ENCODE assay signal across 1 cellular context in the genomic region with DNA sequence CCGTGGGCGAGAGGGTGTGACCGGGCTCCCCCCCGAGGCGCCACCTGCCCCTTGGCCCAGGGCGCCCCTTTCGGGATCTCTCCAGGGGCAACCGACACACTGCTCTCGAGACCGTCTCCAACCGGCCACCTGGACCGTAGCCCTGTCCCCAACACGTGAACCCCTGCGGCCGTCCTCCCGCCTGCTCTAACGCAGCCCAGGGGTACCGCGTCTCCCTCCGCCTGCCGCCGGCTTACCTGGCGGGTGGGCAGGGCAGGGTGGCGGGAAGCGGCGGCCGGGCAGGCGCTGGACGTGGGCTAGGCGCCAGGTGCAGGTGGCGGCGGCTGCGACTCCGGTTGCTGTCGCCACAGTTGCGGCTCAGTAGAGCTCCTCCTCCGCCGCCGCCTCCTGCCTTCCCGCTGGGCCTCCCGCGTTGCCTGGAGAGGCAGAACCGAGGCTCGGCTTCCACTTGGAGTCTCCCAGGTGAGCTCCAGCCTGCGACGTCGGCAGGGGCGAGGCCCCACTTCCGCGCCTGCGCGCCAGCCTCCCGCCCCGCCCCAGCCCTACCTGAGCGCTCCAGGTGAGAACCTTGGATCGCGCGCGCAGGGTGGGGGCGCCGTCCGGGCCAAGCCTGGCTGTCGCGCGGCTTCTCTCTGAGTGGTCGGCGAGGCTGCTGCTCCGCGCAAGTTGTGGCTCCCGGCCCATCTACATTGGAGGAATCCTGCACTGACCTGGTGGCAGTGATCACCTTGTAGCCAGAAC.
TF ChIP-seq lines count a peak whose summit lies in the region.

A gene (minus strand): TSS at position 469 of the 741 bp plus-strand sequence. CDS start 23,547 bp downstream, outside the sequence.

TF ChIP-seq in WTC11, 78 proteins besides CTCF, POLR2A, EP300 and RAD21 (continued from another document):
- TF ChIP-seq TCF7 (CRISPR knock-in tag; IDR thresholded peaks at IDR 0.05; ENCODE audit: low read depth) = 0 out of 2 replicates have a peak, but pooled peaks have one; percentile 88
- TF ChIP-seq, protein P1, sequence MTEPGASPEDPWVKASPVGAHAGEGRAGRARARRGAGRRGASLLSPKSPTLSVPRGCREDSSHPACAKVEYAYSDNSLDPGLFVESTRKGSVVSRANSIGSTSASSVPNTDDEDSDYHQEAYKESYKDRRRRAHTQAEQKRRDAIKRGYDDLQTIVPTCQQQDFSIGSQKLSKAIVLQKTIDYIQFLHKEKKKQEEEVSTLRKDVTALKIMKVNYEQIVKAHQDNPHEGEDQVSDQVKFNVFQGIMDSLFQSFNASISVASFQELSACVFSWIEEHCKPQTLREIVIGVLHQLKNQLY (CRISPR knock-in tag; IDR thresholded peaks at IDR 0.05) = peak; percentile 94
- TF ChIP-seq ZNF671 (CRISPR knock-in tag; IDR thresholded peaks at IDR 0.05) = no peak
- no peak for TF ChIP-seq CREM (CRISPR knock-in tag; IDR thresholded peaks at IDR 0.05)
- TF ChIP-seq, protein P2, sequence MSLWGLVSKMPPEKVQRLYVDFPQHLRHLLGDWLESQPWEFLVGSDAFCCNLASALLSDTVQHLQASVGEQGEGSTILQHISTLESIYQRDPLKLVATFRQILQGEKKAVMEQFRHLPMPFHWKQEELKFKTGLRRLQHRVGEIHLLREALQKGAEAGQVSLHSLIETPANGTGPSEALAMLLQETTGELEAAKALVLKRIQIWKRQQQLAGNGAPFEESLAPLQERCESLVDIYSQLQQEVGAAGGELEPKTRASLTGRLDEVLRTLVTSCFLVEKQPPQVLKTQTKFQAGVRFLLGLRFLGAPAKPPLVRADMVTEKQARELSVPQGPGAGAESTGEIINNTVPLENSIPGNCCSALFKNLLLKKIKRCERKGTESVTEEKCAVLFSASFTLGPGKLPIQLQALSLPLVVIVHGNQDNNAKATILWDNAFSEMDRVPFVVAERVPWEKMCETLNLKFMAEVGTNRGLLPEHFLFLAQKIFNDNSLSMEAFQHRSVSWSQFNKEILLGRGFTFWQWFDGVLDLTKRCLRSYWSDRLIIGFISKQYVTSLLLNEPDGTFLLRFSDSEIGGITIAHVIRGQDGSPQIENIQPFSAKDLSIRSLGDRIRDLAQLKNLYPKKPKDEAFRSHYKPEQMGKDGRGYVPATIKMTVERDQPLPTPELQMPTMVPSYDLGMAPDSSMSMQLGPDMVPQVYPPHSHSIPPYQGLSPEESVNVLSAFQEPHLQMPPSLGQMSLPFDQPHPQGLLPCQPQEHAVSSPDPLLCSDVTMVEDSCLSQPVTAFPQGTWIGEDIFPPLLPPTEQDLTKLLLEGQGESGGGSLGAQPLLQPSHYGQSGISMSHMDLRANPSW (CRISPR knock-in tag; conservative IDR thresholded peaks at IDR 0.05; ENCODE audit: low read depth) = no peak
- TF ChIP-seq, protein P3, sequence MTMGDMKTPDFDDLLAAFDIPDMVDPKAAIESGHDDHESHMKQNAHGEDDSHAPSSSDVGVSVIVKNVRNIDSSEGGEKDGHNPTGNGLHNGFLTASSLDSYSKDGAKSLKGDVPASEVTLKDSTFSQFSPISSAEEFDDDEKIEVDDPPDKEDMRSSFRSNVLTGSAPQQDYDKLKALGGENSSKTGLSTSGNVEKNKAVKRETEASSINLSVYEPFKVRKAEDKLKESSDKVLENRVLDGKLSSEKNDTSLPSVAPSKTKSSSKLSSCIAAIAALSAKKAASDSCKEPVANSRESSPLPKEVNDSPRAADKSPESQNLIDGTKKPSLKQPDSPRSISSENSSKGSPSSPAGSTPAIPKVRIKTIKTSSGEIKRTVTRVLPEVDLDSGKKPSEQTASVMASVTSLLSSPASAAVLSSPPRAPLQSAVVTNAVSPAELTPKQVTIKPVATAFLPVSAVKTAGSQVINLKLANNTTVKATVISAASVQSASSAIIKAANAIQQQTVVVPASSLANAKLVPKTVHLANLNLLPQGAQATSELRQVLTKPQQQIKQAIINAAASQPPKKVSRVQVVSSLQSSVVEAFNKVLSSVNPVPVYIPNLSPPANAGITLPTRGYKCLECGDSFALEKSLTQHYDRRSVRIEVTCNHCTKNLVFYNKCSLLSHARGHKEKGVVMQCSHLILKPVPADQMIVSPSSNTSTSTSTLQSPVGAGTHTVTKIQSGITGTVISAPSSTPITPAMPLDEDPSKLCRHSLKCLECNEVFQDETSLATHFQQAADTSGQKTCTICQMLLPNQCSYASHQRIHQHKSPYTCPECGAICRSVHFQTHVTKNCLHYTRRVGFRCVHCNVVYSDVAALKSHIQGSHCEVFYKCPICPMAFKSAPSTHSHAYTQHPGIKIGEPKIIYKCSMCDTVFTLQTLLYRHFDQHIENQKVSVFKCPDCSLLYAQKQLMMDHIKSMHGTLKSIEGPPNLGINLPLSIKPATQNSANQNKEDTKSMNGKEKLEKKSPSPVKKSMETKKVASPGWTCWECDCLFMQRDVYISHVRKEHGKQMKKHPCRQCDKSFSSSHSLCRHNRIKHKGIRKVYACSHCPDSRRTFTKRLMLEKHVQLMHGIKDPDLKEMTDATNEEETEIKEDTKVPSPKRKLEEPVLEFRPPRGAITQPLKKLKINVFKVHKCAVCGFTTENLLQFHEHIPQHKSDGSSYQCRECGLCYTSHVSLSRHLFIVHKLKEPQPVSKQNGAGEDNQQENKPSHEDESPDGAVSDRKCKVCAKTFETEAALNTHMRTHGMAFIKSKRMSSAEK (CRISPR knock-in tag; IDR thresholded peaks at IDR 0.05; ENCODE audit: borderline replicate concordance) = no peak
